In genomic region chr3:195063596-195064193, GRCh38 we compare ENCODE assay signal across 14 cellular contexts.
DNase-seq lines count a peak whose midpoint lies in the region; ATAC-seq and TF ChIP-seq lines count a peak whose summit lies in the region.
"Had no signal": no experiment of that assay in that cellular context is flagged by ENCODE, and none has a peak within 500 bp of the region (broad histone marks: within the 10 kb centered on the region; RNA-seq: fewer than 3 reads in every experiment).

No MANE protein-coding gene starts in this region.

- H3K4me3 ChIP-seq in left ventricle myocardium inferior (no peak overlapping the region), PC-3 (ENCODE audit: low read length) (no peak overlapping the region), hepatocyte (no peak overlapping the region)
- H3K4me3 ChIP-seq: cardiac muscle cell, ovary had no signal

- H3F3A ChIP-seq in PC-3 (ENCODE audit: low read length, unreplicated experiment) = no peaks in the 10 kb centered on the region

- no peak for TF ChIP-seq CTCF in left ventricle myocardium inferior (IDR thresholded peaks at IDR 0.05; ENCODE audit: borderline replicate concordance)
- 0 out of 2 replicates have a peak, but pooled peaks have one; percentile 17 for TF ChIP-seq CTCF in PC-3 (conservative IDR thresholded peaks at IDR 0.05; ENCODE audit: low read depth, low read length)
- TF ChIP-seq CTCF in hepatocyte (IDR thresholded peaks at IDR 0.05; ENCODE audit: poor library complexity) = no peak

- ATAC-seq in PC-3 (peak; percentile 60), HG03565 (IDR thresholded peaks at IDR 0.05; ENCODE audit: unreplicated experiment) (no peak), HG02610 (IDR thresholded peaks at IDR 0.05; ENCODE audit: unreplicated experiment) (no peak)
- ATAC-seq: naive thymus-derived CD4-positive, alpha-beta T cell had no signal

- peaks cover 4% of the 10 kb centered on the region for H3K36me3 ChIP-seq in left ventricle myocardium inferior
- H3K36me3 ChIP-seq in PC-3 (ENCODE audit: low read depth, low read length) = 0 out of 2 replicates have a peak, but pooled peaks cover under 1% of the 10 kb centered on the region
- no peaks in the 10 kb centered on the region for H3K36me3 ChIP-seq in hepatocyte (replicated peaks; ENCODE audit: insufficient read depth, low read depth)
- H3K36me3 ChIP-seq: cardiac muscle cell, ovary had no signal

- CTCF ChIA-PET in PC-3 (lab: Charles Lee) = interaction anchor here (0.6 to 0.8 kb wide), 3 partner anchors 33 to 393 kb away, joined by 3 to 4 read pairs (median 4); no protein-coding TSS in a partner anchor

- no peaks in the 10 kb centered on the region for H4K20me1 ChIP-seq in PC-3 (ENCODE audit: low read length)
- H4K20me1 ChIP-seq in hepatocyte (ENCODE audit: insufficient read depth, poor library complexity, severe bottlenecking) = no peaks in the 10 kb centered on the region

- H3K79me2 ChIP-seq in PC-3 (ENCODE audit: low read length) = no peaks in the 10 kb centered on the region
- H3K79me2 ChIP-seq in hepatocyte = no peaks in the 10 kb centered on the region

- POLR2A ChIA-PET in PC-3 (lab: Charles Lee; ENCODE audit: unreplicated experiment) = no interaction called here

- H3K27ac ChIP-seq in left ventricle myocardium inferior (replicated peaks) (peak overlapping the region; percentile 79), PC-3 (ENCODE audit: low read length) (no peak overlapping the region), hepatocyte (peak overlapping the region; percentile 35)
- H3K27ac ChIP-seq: cardiac muscle cell, ovary had no signal

- BruUV-seq in PC-3 (replicated peaks; lab: Mats Ljungman, UMichigan) = no TSS peak

- H3K9me2 ChIP-seq in PC-3 (replicated peaks; ENCODE audit: low read length) (no peaks in the 10 kb centered on the region), hepatocyte (replicated peaks; ENCODE audit: insufficient read depth) (no peaks in the 10 kb centered on the region)

- H3K4me1 ChIP-seq in left ventricle myocardium inferior (peaks cover 47% of the 10 kb centered on the region), PC-3 (ENCODE audit: insufficient read depth, low read length) (peaks cover 17% of the 10 kb centered on the region), hepatocyte (ENCODE audit: insufficient read depth) (peaks cover 6% of the 10 kb centered on the region)

- H3K4me2 ChIP-seq in PC-3 (ENCODE audit: low read length) (peak overlapping the region; percentile 6; the same call in 1 of the 2 replicates), hepatocyte (no peak overlapping the region)

- WGBS in hepatocyte (ENCODE audit: low lambda C conversion rate, missing lambda C conversion rate) = 84% methylated on average over 9 of the region's 9 CpGs

- H3K9me3 ChIP-seq in left ventricle myocardium inferior (replicated peaks) = no peaks in the 10 kb centered on the region
- no peaks in the 10 kb centered on the region for H3K9me3 ChIP-seq in PC-3 (ENCODE audit: low read length)
- H3K9me3 ChIP-seq in hepatocyte (ENCODE audit: low read depth) = no peaks in the 10 kb centered on the region
- H3K9me3 ChIP-seq: ovary had no signal

- H3K27me3 ChIP-seq in left ventricle myocardium inferior (ENCODE audit: low read depth) (no peaks in the 10 kb centered on the region), PC-3 (ENCODE audit: low read length) (no peaks in the 10 kb centered on the region), hepatocyte (no peaks in the 10 kb centered on the region)
- H3K27me3 ChIP-seq: cardiac muscle cell, ovary had no signal

- intact Hi-C loops in left ventricle myocardium inferior (cut with micrococcal nuclease) = no loop called here
- intact Hi-C loops in cardiac septum (cut with DNase I) = loop anchor here (2.0 kb wide), 1 partner anchor 17 kb away; no protein-coding TSS in a partner anchor
- intact Hi-C loops in PC-3 (cut with micrococcal nuclease) = no loop called here
- intact Hi-C loops in posterior vena cava (cut with DNase I) = no loop called here

- H3K9ac ChIP-seq in PC-3 (ENCODE audit: low read length) = no peak overlapping the region

- DNase-seq in left ventricle myocardium inferior (no peak), cardiac septum (ENCODE audit: low spot score) (no peak), PC-3 (peak; percentile 65), hepatocyte (ENCODE audit: low spot score) (peak; percentile 72), ureter (ENCODE audit: low spot score) (peak; percentile 59), posterior vena cava (ENCODE audit: low spot score) (no peak)
- DNase-seq: HFFc6; naive thymus-derived CD4-positive, alpha-beta T cell; NCI-H187; stimulated activated CD4-positive, alpha-beta T cell treated with anti-CD3 and anti-CD28 coated beads, Interleukin-4, amount 100 ng/mL, for 1 hour had no signal

- H2AFZ ChIP-seq in PC-3 (ENCODE audit: low read length) (no peak overlapping the region), hepatocyte (no peak overlapping the region)

Comparison
In these comparisons a context has a peak if more than half of its experiments do, and no peak if none do; other contexts are left out.
1. DNase-seq: peak in PC-3 (single experiment), hepatocyte (single experiment) and ureter (single experiment); none in left ventricle myocardium inferior (single experiment), cardiac septum (single experiment) and posterior vena cava (single experiment).